ENCODE assay signal across 8 cellular contexts in genomic region chr1:59506952-59507351, GRCh38.
A peak's percentile ranks its signal among the peaks of the same experiment; 100 is the strongest.
DNase-seq lines count a peak whose midpoint lies in the region; ATAC-seq and TF ChIP-seq lines count a peak whose summit lies in the region.

No MANE protein-coding gene starts in this region.

- H2BK12ac ChIP-seq in trophoblast cell (ENCODE audit: low read length), result peak overlapping the region; percentile 24

- H3K27ac ChIP-seq in trophoblast cell (ENCODE audit: low read depth, low read length), result no peak overlapping the region

- no peaks in the 10 kb centered on the region for H3K36me3 ChIP-seq in trophoblast cell (ENCODE audit: control insufficient read depth in 1 of 2, insufficient read depth in 2 of 2, low read length in 2 of 2)

- no peak overlapping the region for H3K4me3 ChIP-seq in trophoblast cell (ENCODE audit: low read depth, low read length)

- no peak overlapping the region for H3K18ac ChIP-seq in trophoblast cell (ENCODE audit: low read length)

- peak; percentile 65 for ATAC-seq in HG03108 (IDR thresholded peaks at IDR 0.05; ENCODE audit: unreplicated experiment)
- peak; percentile 94 for ATAC-seq in activated B cell treated with CpG ODN at 0.5 μM for 24 hours (ENCODE audit: low read depth)

- no peak for TF ChIP-seq CTCF in activated B cell treated with CpG ODN at 0.5 μM for 24 hours (IDR thresholded peaks at IDR 0.05)

- H3K9ac ChIP-seq in trophoblast cell (ENCODE audit: low read length), result no peak overlapping the region

- peaks cover 2% of the 10 kb centered on the region for H3K9me3 Mint-ChIP-seq in activated B cell treated with CpG ODN at 0.5 μM for 24 hours

- no peak overlapping the region for H2BK120ac ChIP-seq in trophoblast cell (ENCODE audit: insufficient read depth, low read length, poor library complexity)

- no peaks in the 10 kb centered on the region for H3K27me3 ChIP-seq in trophoblast cell (ENCODE audit: insufficient read depth, low read length)

- H3K27me3 Mint-ChIP-seq in activated B cell treated with CpG ODN at 0.5 μM for 24 hours, result no peaks in the 10 kb centered on the region

- H3K79me1 ChIP-seq in trophoblast cell (ENCODE audit: low read length), result peaks cover 5% of the 10 kb centered on the region

- peaks cover 0 to 5% of the 10 kb centered on the region in 2 experiments for H3K4me1 ChIP-seq in trophoblast cell (ENCODE audit: control insufficient read depth in 1 of 2, insufficient read depth in 2 of 2, low read length in 2 of 2)

- intact Hi-C loops in activated B cell treated with CpG ODN at 0.5 μM for 24 hours (cut with micrococcal nuclease), result loop anchor here (1.0 to 5.0 kb wide), 2 partner anchors 190 to 692 kb away; no protein-coding TSS in a partner anchor

- no peak overlapping the region for H2AK5ac ChIP-seq in trophoblast cell (ENCODE audit: low read length)

- H4K91ac ChIP-seq in trophoblast cell (ENCODE audit: low read depth, low read length), result no peak overlapping the region

- H2AFZ ChIP-seq in trophoblast cell (ENCODE audit: insufficient read depth, low read length, poor library complexity), result peak overlapping the region; percentile 25

- no peak overlapping the region for H4K12ac ChIP-seq in trophoblast cell (ENCODE audit: low read depth, low read length)

- POLR2A ChIA-PET in activated B cell treated with CpG ODN at 0.5 μM for 24 hours (lab: Charles Lee), result interaction anchor here (0.7 to 1.3 kb wide), 7 partner anchors 15 to 723 kb away, joined by 3 to 7 read pairs (median 4); partner anchors contain the start of gene JUN

- no peaks in the 10 kb centered on the region for H3K9me3 ChIP-seq in trophoblast cell (ENCODE audit: insufficient read depth, low read depth, low read length)

- no peak overlapping the region for H2BK5ac ChIP-seq in trophoblast cell (ENCODE audit: low read depth, low read length, poor library complexity)

- CTCF ChIA-PET in activated B cell treated with CpG ODN at 0.5 μM for 24 hours (lab: Charles Lee), result no interaction called here

- DNase-seq in GM19240 (ENCODE audit: insufficient read length, low spot score), result peak; percentile 2
- no peak for DNase-seq in activated B cell treated with CpG ODN at 0.5 μM for 24 hours
- peak; percentile 11 to 51 for DNase-seq in trophoblast cell
- no peak for DNase-seq in COLO829 (ENCODE audit: low spot score)
- DNase-seq in activated T-cell treated with anti-CD3 and anti-CD28 coated beads for 4 hours, result no peak
- no peak for DNase-seq in NK-92 (lab: John Stamatoyannopoulos, UW; ENCODE audit: unreplicated experiment)
- DNase-seq in mesenteric fat pad (ENCODE audit: low spot score), result no peak

- H3K27ac Mint-ChIP-seq in activated B cell treated with CpG ODN at 0.5 μM for 24 hours, result peak overlapping the region; percentile 19

- peaks cover 12% of the 10 kb centered on the region for H3K4me1 Mint-ChIP-seq in activated B cell treated with CpG ODN at 0.5 μM for 24 hours

- no peak overlapping the region for H4K8ac ChIP-seq in trophoblast cell (ENCODE audit: low read depth, low read length)

- peak overlapping the region; percentile 44 for H3K14ac ChIP-seq in trophoblast cell (ENCODE audit: low read length)

- peaks cover 2% of the 10 kb centered on the region for H3K36me3 Mint-ChIP-seq in activated B cell treated with CpG ODN at 0.5 μM for 24 hours (ENCODE audit: low read depth)

- no peak overlapping the region for H3K4me3 Mint-ChIP-seq in activated B cell treated with CpG ODN at 0.5 μM for 24 hours

- no peak overlapping the region for H3K4ac ChIP-seq in trophoblast cell (ENCODE audit: low read depth, low read length)

- WGBS in trophoblast cell (ENCODE audit: extremely low coverage, insufficient coverage, insufficient read length), result no CpG with 5 or more reads among the region's 3 CpGs

- no peak overlapping the region for H3K4me2 ChIP-seq in trophoblast cell (ENCODE audit: low read length)

- no peaks in the 10 kb centered on the region for H3K79me2 ChIP-seq in trophoblast cell (ENCODE audit: control insufficient read depth, insufficient read depth, low read length, poor library complexity)

- no peak overlapping the region for H3K23ac ChIP-seq in trophoblast cell (ENCODE audit: low read length)

Comparison
In these comparisons a context has a peak if more than half of its experiments do, and no peak if none do; other contexts are left out.
1. DNase-seq: peak in GM19240 (single experiment) and trophoblast cell (2 of 2); none in activated B cell treated with CpG ODN at 0.5 μM for 24 hours (single experiment), COLO829 (single experiment), activated T-cell treated with anti-CD3 and anti-CD28 coated beads for 4 hours (single experiment), NK-92 (single experiment) and mesenteric fat pad (single experiment).